ENCODE assay signal across 17 cellular contexts in genomic region chr1:18998016-18998724, GRCh38. TPM values are rescaled to one million over a fixed set of nuclear protein-coding genes. Genes with fewer than 3 reads are reported as not detected.
DNase-seq lines count a peak whose midpoint lies in the region; ATAC-seq and TF ChIP-seq lines count a peak whose summit lies in the region.
"Had no signal": no experiment of that assay in that cellular context is flagged by ENCODE, and none has a peak within 500 bp of the region (broad histone marks: within the 10 kb centered on the region; RNA-seq: fewer than 3 reads in every experiment).

No MANE protein-coding gene starts in this region.

- H3K4me1 ChIP-seq in neuronal stem cell (ENCODE audit: control insufficient read depth in 2 of 2, insufficient read depth in 1 of 2, low read depth in 1 of 2, low read length in 2 of 2) (no peaks in the 10 kb centered on the region), BE2C (no peaks in the 10 kb centered on the region)

- no peak overlapping the region for H3K4ac ChIP-seq in neuronal stem cell (ENCODE audit: low read length)

- peak overlapping the region; percentile 59 to 76 for H3K27ac ChIP-seq in coronary artery
- no peak overlapping the region for H3K27ac ChIP-seq in neuronal stem cell (replicated peaks; ENCODE audit: low read length)
- H3K27ac ChIP-seq: KMS-11 had no signal

- peaks cover 9% of the 10 kb centered on the region for H3K27me3 Mint-ChIP-seq in activated CD8-positive, alpha-beta memory T cell treated with anti-CD3 and anti-CD28 coated beads, Interleukin-2, amount 10 ng/mL, durations not matched to agents 7 days and 5 days
- H3K27me3 Mint-ChIP-seq: CD4-positive, alpha-beta T cell had no signal

- no peak overlapping the region for H3K27ac Mint-ChIP-seq in activated CD8-positive, alpha-beta memory T cell treated with anti-CD3 and anti-CD28 coated beads, Interleukin-2, amount 10 ng/mL, durations not matched to agents 7 days and 5 days
- H3K27ac Mint-ChIP-seq: CD4-positive, alpha-beta T cell; stimulated activated naive B cell treated with anti-CD40 and anti-IgM and Interleukin-4, amounts not matched to agents 10 μg/mL and 1 μg/mL and 100 μg/mL, for 72 hours had no signal

- H4K91ac ChIP-seq in neuronal stem cell (ENCODE audit: low read depth, low read length, poor library complexity): no peak overlapping the region

- no peak for ATAC-seq in activated CD8-positive, alpha-beta memory T cell treated with anti-CD3 and anti-CD28 coated beads, Interleukin-2, amount 10 ng/mL, durations not matched to agents 7 days and 5 days
- ATAC-seq: HCT116; stimulated activated naive B cell treated with anti-CD40 and anti-IgM and Interleukin-4, amounts not matched to agents 10 μg/mL and 1 μg/mL and 100 μg/mL, for 72 hours had no signal

- CTCF ChIA-PET in activated CD8-positive, alpha-beta memory T cell treated with anti-CD3 and anti-CD28 coated beads, Interleukin-2, amount 10 ng/mL, durations not matched to agents 7 days and 5 days (lab: Charles Lee): interaction anchor here (1.5 kb wide), 1 partner anchor 85 kb away, joined by 6 read pairs; no protein-coding TSS in a partner anchor

- no peak overlapping the region for H4K8ac ChIP-seq in neuronal stem cell (ENCODE audit: low read depth, low read length)

- no CpG with 5 or more reads among the region's 9 CpGs for WGBS in neuronal stem cell (ENCODE audit: extremely low coverage in 2 of 2, insufficient read length in 2 of 2, insufficient replicate concordance in 1 of 2), 2 donors

- no peak overlapping the region for H3K4me2 ChIP-seq in neuronal stem cell (ENCODE audit: insufficient read depth, low read length, poor library complexity, severe bottlenecking)
- H3K4me2 ChIP-seq: KMS-11, smooth muscle cell had no signal

- no peak overlapping the region for H3K23ac ChIP-seq in neuronal stem cell (ENCODE audit: low read depth, low read length, poor library complexity)

- peaks cover 17% of the 10 kb centered on the region for H3K36me3 Mint-ChIP-seq in activated CD8-positive, alpha-beta memory T cell treated with anti-CD3 and anti-CD28 coated beads, Interleukin-2, amount 10 ng/mL, durations not matched to agents 7 days and 5 days

- no peak overlapping the region for H2BK120ac ChIP-seq in neuronal stem cell (ENCODE audit: low read depth, low read length)

- H3K9me3 ChIP-seq in neuronal stem cell (replicated peaks in 1 of 2; ENCODE audit: control insufficient read depth in 2 of 2, insufficient read depth in 1 of 2, low read depth in 1 of 2, low read length in 2 of 2): peaks cover 3 to 9% of the 10 kb centered on the region in 2 donors
- no peaks in the 10 kb centered on the region for H3K9me3 ChIP-seq in BE2C

- H2BK15ac ChIP-seq in neuronal stem cell (ENCODE audit: low read length): peak overlapping the region; percentile 28

- no peaks in the 10 kb centered on the region for H3K79me1 ChIP-seq in neuronal stem cell (ENCODE audit: low read depth, low read length)

- no peak overlapping the region for H2AFZ ChIP-seq in neuronal stem cell (ENCODE audit: low read length)

- peak; percentile 37 for DNase-seq in activated CD8-positive, alpha-beta memory T cell treated with anti-CD3 and anti-CD28 coated beads, Interleukin-2, amount 50 U/mL, for 48 hours
- no peak for DNase-seq in activated CD8-positive, alpha-beta memory T cell treated with anti-CD3 and anti-CD28 coated beads, Interleukin-2, amount 10 ng/mL, durations not matched to agents 7 days and 5 days
- no peak for DNase-seq in coronary artery (ENCODE audit: low spot score)
- DNase-seq in neuronal stem cell (ENCODE audit: low spot score): no peak
- no peak for DNase-seq in GDM1 (lab: John Stamatoyannopoulos, UW)
- no peak for DNase-seq in activated CD4-positive, alpha-beta T cell treated with anti-CD3 and anti-CD28 coated beads, Interleukin-2, amount 50 U/mL, for 4 hours
- no peak for DNase-seq in foreskin melanocyte
- DNase-seq in BE2C: no peak
- DNase-seq: CD4-positive, alpha-beta T cell; DND-41; glutamatergic neuron; NCI-H1436 treated with DMSO at 0.1 percent for 48 hours; NCI-H446 treated with DMSO at 0.1 percent for 48 hours; stimulated activated naive B cell treated with anti-CD40 and anti-IgM and Interleukin-4, amounts not matched to agents 10 μg/mL and 1 μg/mL and 100 μg/mL, for 72 hours had no signal

- peaks cover 0 to 21% (median 0%) of the 10 kb centered on the region in 3 experiments for H3K27me3 ChIP-seq in neuronal stem cell (ENCODE audit: control insufficient read depth in 3 of 3, insufficient read depth in 3 of 3, low read depth in 1 of 3, low read length in 3 of 3)
- no peaks in the 10 kb centered on the region for H3K27me3 ChIP-seq in BE2C

- no peak overlapping the region for H2AK5ac ChIP-seq in neuronal stem cell (ENCODE audit: low read depth, low read length)

- H3K9ac ChIP-seq in neuronal stem cell (ENCODE audit: low read depth, low read length, poor library complexity): no peak overlapping the region
- H3K9ac ChIP-seq: KMS-11 had no signal

- no peaks in the 10 kb centered on the region for H3K36me3 ChIP-seq in neuronal stem cell (replicated peaks in 1 of 2; ENCODE audit: control insufficient read depth in 2 of 2, insufficient read depth in 2 of 2, low read length in 2 of 2)
- no peaks in the 10 kb centered on the region for H3K36me3 ChIP-seq in BE2C

- H3K14ac ChIP-seq in neuronal stem cell (ENCODE audit: low read length): no peak overlapping the region

- H3K4me3 Mint-ChIP-seq in activated CD8-positive, alpha-beta memory T cell treated with anti-CD3 and anti-CD28 coated beads, Interleukin-2, amount 10 ng/mL, durations not matched to agents 7 days and 5 days: no peak overlapping the region
- H3K4me3 Mint-ChIP-seq: CD4-positive, alpha-beta T cell; stimulated activated naive B cell treated with anti-CD40 and anti-IgM and Interleukin-4, amounts not matched to agents 10 μg/mL and 1 μg/mL and 100 μg/mL, for 72 hours had no signal

- no peak overlapping the region for H3K4me3 ChIP-seq in coronary artery
- H3K4me3 ChIP-seq in neuronal stem cell (ENCODE audit: low read length in 2 of 2): no peak overlapping the region
- no peak overlapping the region for H3K4me3 ChIP-seq in BE2C (ENCODE audit: low read depth, low read length)
- H3K4me3 ChIP-seq: smooth muscle cell had no signal

- no peak overlapping the region for H2BK12ac ChIP-seq in neuronal stem cell (ENCODE audit: low read length)

- peaks cover 9% of the 10 kb centered on the region for H3K9me3 Mint-ChIP-seq in activated CD8-positive, alpha-beta memory T cell treated with anti-CD3 and anti-CD28 coated beads, Interleukin-2, amount 10 ng/mL, durations not matched to agents 7 days and 5 days (ENCODE audit: low read depth)

- peaks cover 11% of the 10 kb centered on the region for H3K4me1 Mint-ChIP-seq in activated CD8-positive, alpha-beta memory T cell treated with anti-CD3 and anti-CD28 coated beads, Interleukin-2, amount 10 ng/mL, durations not matched to agents 7 days and 5 days

- TF ChIP-seq CTCF in coronary artery (IDR thresholded peaks at IDR 0.05) (no peak), BE2C (IDR thresholded peaks at IDR 0.05; ENCODE audit: low read depth, low read length) (no peak)

- H2BK5ac ChIP-seq in neuronal stem cell (ENCODE audit: low read length): no peak overlapping the region

- peak overlapping the region; percentile 56 for H3K18ac ChIP-seq in neuronal stem cell (ENCODE audit: low read length)

RNA-seq across cellular contexts. Expression of gene IFFO2, which starts 41.7 kb away (rescaled TPM):
- 10 to 100 TPM; 12.5 to 13.7 TPM for total RNA-seq in activated CD8-positive, alpha-beta memory T cell treated with anti-CD3 and anti-CD28 coated beads, Interleukin-2, amount 10 ng/mL, durations not matched to agents 7 days and 5 days
- polyA plus RNA-seq in neuronal stem cell (2013, experiment 1 of 2): 3.4 TPM
- 3.3 TPM for polyA plus RNA-seq in neuronal stem cell (2013, experiment 2 of 2)
- 0.29 TPM for polyA plus RNA-seq in BE2C (2012; ENCODE audit: insufficient read depth, insufficient read length, low read depth)
